8 cellular contexts compared by ENCODE assay signal in the genomic region with DNA sequence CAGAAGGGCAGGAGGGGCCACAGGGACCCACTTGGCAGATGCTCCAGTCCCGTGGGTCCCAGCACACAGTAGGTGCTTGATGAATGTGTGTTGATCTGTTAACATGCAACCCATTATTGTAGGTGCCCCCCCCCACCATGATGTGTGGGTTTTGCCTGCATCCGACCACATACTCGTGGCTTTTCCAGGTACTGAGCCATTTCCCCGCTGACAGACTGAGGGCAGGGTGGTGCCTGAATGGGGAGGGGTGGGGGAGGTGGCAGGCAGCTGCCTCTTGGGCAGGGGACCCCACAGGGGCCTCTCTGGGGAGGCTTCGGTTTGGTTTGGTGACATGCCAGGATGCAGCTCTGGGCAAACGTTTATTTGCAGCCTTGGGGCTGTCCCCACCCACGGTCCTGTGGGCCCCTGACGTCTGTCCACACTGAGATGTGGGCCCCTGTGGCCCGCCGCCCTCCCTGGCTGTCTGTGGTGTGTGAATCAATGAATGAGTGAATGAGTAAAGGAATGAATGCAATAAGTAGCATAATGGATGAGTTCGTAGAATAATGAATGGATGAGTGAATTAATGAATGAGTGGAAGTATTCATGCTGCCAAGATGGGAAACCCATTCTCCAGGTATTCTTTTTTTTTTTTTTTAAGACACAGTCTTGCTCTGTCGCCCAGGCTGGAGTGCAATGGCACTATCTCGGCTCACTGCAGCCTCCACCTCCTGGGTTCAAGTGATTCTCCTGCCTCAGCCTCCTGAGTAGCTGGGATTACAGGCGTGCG. TPM values are rescaled to one million over a fixed set of nuclear protein-coding genes. Genes with fewer than 3 reads are reported as not detected.
DNase-seq lines count a peak whose midpoint lies in the region; ATAC-seq and TF ChIP-seq lines count a peak whose summit lies in the region.

No MANE protein-coding gene starts in this region.

- no peak for TF ChIP-seq POLR2A in gastroesophageal sphincter (IDR thresholded peaks at IDR 0.05)

- no peaks in the 10 kb centered on the region for H3K36me3 ChIP-seq in CD8-positive, alpha-beta memory T cell (ENCODE audit: insufficient read depth, low read length)
- H3K36me3 ChIP-seq in gastroesophageal sphincter: no peaks in the 10 kb centered on the region

- H3K9me3 ChIP-seq in CD8-positive, alpha-beta memory T cell (ENCODE audit: low read length): no peaks in the 10 kb centered on the region
- H3K9me3 ChIP-seq in gastroesophageal sphincter: no peaks in the 10 kb centered on the region

- H3K4me3 Mint-ChIP-seq in CD8-positive, alpha-beta memory T cell: peak overlapping the region; percentile 15 to 95 (median 85)
- H3K4me3 Mint-ChIP-seq in IgD-negative memory B cell: peak overlapping the region; percentile 81 to 99 (median 94)
- H3K4me3 Mint-ChIP-seq in activated CD8-positive, alpha-beta memory T cell treated with anti-CD3 and anti-CD28 coated beads, Interleukin-2, amount 10 ng/mL, durations not matched to agents 7 days and 5 days: peak overlapping the region; percentile 91

- peaks cover 0 to 3% of the 10 kb centered on the region in 2 donors for H3K27me3 Mint-ChIP-seq in CD8-positive, alpha-beta memory T cell
- no peaks in the 10 kb centered on the region for H3K27me3 Mint-ChIP-seq in IgD-negative memory B cell
- H3K27me3 Mint-ChIP-seq in activated CD8-positive, alpha-beta memory T cell treated with anti-CD3 and anti-CD28 coated beads, Interleukin-2, amount 10 ng/mL, durations not matched to agents 7 days and 5 days: no peaks in the 10 kb centered on the region

- H3K36me3 Mint-ChIP-seq in CD8-positive, alpha-beta memory T cell: peaks cover 0 to 3% (median 0%) of the 10 kb centered on the region in 3 donors
- H3K36me3 Mint-ChIP-seq in IgD-negative memory B cell: peaks cover 1% of the 10 kb centered on the region
- peaks cover 8% of the 10 kb centered on the region for H3K36me3 Mint-ChIP-seq in activated CD8-positive, alpha-beta memory T cell treated with anti-CD3 and anti-CD28 coated beads, Interleukin-2, amount 10 ng/mL, durations not matched to agents 7 days and 5 days

- peak overlapping the region; percentile 94 to 99 (median 96) for H3K27ac Mint-ChIP-seq in CD8-positive, alpha-beta memory T cell
- H3K27ac Mint-ChIP-seq in IgD-negative memory B cell: peak overlapping the region; percentile 92 to 96 (median 94)
- peak overlapping the region; percentile 98 for H3K27ac Mint-ChIP-seq in activated CD8-positive, alpha-beta memory T cell treated with anti-CD3 and anti-CD28 coated beads, Interleukin-2, amount 10 ng/mL, durations not matched to agents 7 days and 5 days

- H3K9me3 Mint-ChIP-seq in CD8-positive, alpha-beta memory T cell: peaks cover 0 to 1% (median 0%) of the 10 kb centered on the region in 5 donors
- peaks cover 0 to 2% (median 2%) of the 10 kb centered on the region in 3 donors for H3K9me3 Mint-ChIP-seq in IgD-negative memory B cell
- no peaks in the 10 kb centered on the region for H3K9me3 Mint-ChIP-seq in activated CD8-positive, alpha-beta memory T cell treated with anti-CD3 and anti-CD28 coated beads, Interleukin-2, amount 10 ng/mL, durations not matched to agents 7 days and 5 days (ENCODE audit: low read depth)

- CTCF ChIA-PET in CD8-positive, alpha-beta memory T cell (lab: Charles Lee): interaction anchor here (1.3 to 6.5 kb wide), 3 partner anchors 10 to 15 kb away, joined by 4 to 96 read pairs (median 35); a partner anchor contains a TSS
- CTCF ChIA-PET in activated CD8-positive, alpha-beta memory T cell treated with anti-CD3 and anti-CD28 coated beads, Interleukin-2, amount 10 ng/mL, durations not matched to agents 7 days and 5 days (lab: Charles Lee): interaction anchor here (2.6 to 5.1 kb wide), 3 partner anchors 10 to 32 kb away, joined by 17 to 161 read pairs (median 29); a partner anchor contains a TSS

- no peaks in the 10 kb centered on the region for H3K27me3 ChIP-seq in CD8-positive, alpha-beta memory T cell (ENCODE audit: insufficient read depth, low read length, poor library complexity, severe bottlenecking)
- no peaks in the 10 kb centered on the region for H3K27me3 ChIP-seq in gastroesophageal sphincter

- H3K4me3 ChIP-seq in CD8-positive, alpha-beta memory T cell (ENCODE audit: low read length): peak overlapping the region; percentile 86
- H3K4me3 ChIP-seq in gastroesophageal sphincter: no peak overlapping the region

- ATAC-seq in activated CD8-positive, alpha-beta memory T cell treated with anti-CD3 and anti-CD28 coated beads, Interleukin-2, amount 10 ng/mL, durations not matched to agents 7 days and 5 days: peak; percentile 45
- ATAC-seq in gastroesophageal sphincter (no peak), HG03469 (IDR thresholded peaks at IDR 0.05; ENCODE audit: unreplicated experiment) (no peak), GM18502 (IDR thresholded peaks at IDR 0.05; ENCODE audit: poor library complexity, unreplicated experiment) (no peak)

- H3K27ac ChIP-seq in CD8-positive, alpha-beta memory T cell (ENCODE audit: low read depth, low read length): peak overlapping the region; percentile 99
- peak overlapping the region; percentile 89 to 99 (median 99) for H3K27ac ChIP-seq in gastroesophageal sphincter

- no peak for TF ChIP-seq EP300 in gastroesophageal sphincter (IDR thresholded peaks at IDR 0.05)

- peak; percentile 73 to 92 (median 81) for DNase-seq in CD8-positive, alpha-beta memory T cell
- peak; percentile 97 for DNase-seq in activated CD8-positive, alpha-beta memory T cell treated with anti-CD3 and anti-CD28 coated beads, Interleukin-2, amount 10 ng/mL, durations not matched to agents 7 days and 5 days
- peak; percentile 75 for DNase-seq in stimulated activated CD4-positive, alpha-beta T cell treated with anti-CD3 and anti-CD28 coated beads, Interleukin-4, amount 100 ng/mL, for 1 hour
- DNase-seq in dermis blood vessel endothelial cell: no peak

- H3K4me1 Mint-ChIP-seq in CD8-positive, alpha-beta memory T cell: peaks cover 48 to 72% (median 64%) of the 10 kb centered on the region in 3 donors
- peaks cover 18 to 30% (median 27%) of the 10 kb centered on the region in 3 donors for H3K4me1 Mint-ChIP-seq in IgD-negative memory B cell
- H3K4me1 Mint-ChIP-seq in activated CD8-positive, alpha-beta memory T cell treated with anti-CD3 and anti-CD28 coated beads, Interleukin-2, amount 10 ng/mL, durations not matched to agents 7 days and 5 days: peaks cover 67% of the 10 kb centered on the region

- 54 to 59% methylated on average over 2 to 11 of the region's 15 CpGs for WGBS in gastroesophageal sphincter (ENCODE audit: low coverage in 1 of 2), 2 donors

- no peak for TF ChIP-seq CTCF in gastroesophageal sphincter (IDR thresholded peaks at IDR 0.05)

- H3K4me1 ChIP-seq in CD8-positive, alpha-beta memory T cell (ENCODE audit: insufficient read depth, low read length): peaks cover 53% of the 10 kb centered on the region
- H3K4me1 ChIP-seq in gastroesophageal sphincter: peaks cover 0 to 48% (median 20%) of the 10 kb centered on the region in 3 donors

- POLR2A ChIA-PET in CD8-positive, alpha-beta memory T cell (lab: Charles Lee): interaction anchor here (0.6 to 5.0 kb wide), 4 partner anchors 10 to 32 kb away, joined by 5 to 192 read pairs (median 26); a partner anchor contains a TSS

RNA-seq across cellular contexts. Expression of a gene that starts 9.0 kb away (rescaled TPM):
- total RNA-seq in CD8-positive, alpha-beta memory T cell: 100 to 1,000 TPM; 300 to 327 TPM
- 174 TPM for polyA plus RNA-seq in CD8-positive, alpha-beta memory T cell
- 164 TPM for polyA plus RNA-seq in IgD-negative memory B cell
- total RNA-seq in activated CD8-positive, alpha-beta memory T cell treated with anti-CD3 and anti-CD28 coated beads, Interleukin-2, amount 10 ng/mL, durations not matched to agents 7 days and 5 days: 100 to 1,000 TPM; 498 to 501 TPM
- 100 to 1,000 TPM; 241 to 573 (median 297) TPM for total RNA-seq in gastroesophageal sphincter
- 122 and 173 TPM in 2 replicates for total RNA-seq in dermis blood vessel endothelial cell

RNA-seq across cellular contexts. Expression of a gene that starts 16.2 kb away (rescaled TPM):
- total RNA-seq in CD8-positive, alpha-beta memory T cell: 1 to 10 TPM; 1.3 TPM
- polyA plus RNA-seq in CD8-positive, alpha-beta memory T cell: 0.31 TPM
- polyA plus RNA-seq in IgD-negative memory B cell: 1.4 TPM
- 1 to 10 TPM; 2.2 to 3.1 TPM for total RNA-seq in activated CD8-positive, alpha-beta memory T cell treated with anti-CD3 and anti-CD28 coated beads, Interleukin-2, amount 10 ng/mL, durations not matched to agents 7 days and 5 days
- 1 to 10 TPM in 2 of 4 donors, under 1 TPM in 2; 0.27 to 4.4 (median 1.3) TPM for total RNA-seq in gastroesophageal sphincter
- total RNA-seq in dermis blood vessel endothelial cell: under 0.01 and 0.17 TPM in 2 replicates

RNA-seq across cellular contexts. Expression of a gene that starts 32.4 kb away (rescaled TPM):
- 100 to 1,000 TPM; 351 to 373 TPM for total RNA-seq in CD8-positive, alpha-beta memory T cell
- polyA plus RNA-seq in CD8-positive, alpha-beta memory T cell: 154 TPM
- 137 TPM for polyA plus RNA-seq in IgD-negative memory B cell
- 100 to 1,000 TPM; 209 to 236 TPM for total RNA-seq in activated CD8-positive, alpha-beta memory T cell treated with anti-CD3 and anti-CD28 coated beads, Interleukin-2, amount 10 ng/mL, durations not matched to agents 7 days and 5 days
- total RNA-seq in gastroesophageal sphincter (100 to 1,000 TPM in 1 of 4 donors, 10 to 100 TPM in 3; 81.2 to 116 (median 94.5) TPM), dermis blood vessel endothelial cell (88.5 and 185 TPM in 2 replicates)

RNA-seq across cellular contexts. Expression of a gene that starts 50.0 kb away (rescaled TPM):
- 10 to 100 TPM; 27.3 to 27.7 TPM for total RNA-seq in CD8-positive, alpha-beta memory T cell
- polyA plus RNA-seq in CD8-positive, alpha-beta memory T cell: 12.2 TPM
- 8.4 TPM for polyA plus RNA-seq in IgD-negative memory B cell
- total RNA-seq in activated CD8-positive, alpha-beta memory T cell treated with anti-CD3 and anti-CD28 coated beads, Interleukin-2, amount 10 ng/mL, durations not matched to agents 7 days and 5 days: 10 to 100 TPM; 35.5 to 44.7 TPM
- total RNA-seq in gastroesophageal sphincter: 10 to 100 TPM; 15.0 to 38.2 (median 23.1) TPM
- total RNA-seq in dermis blood vessel endothelial cell: 28.2 and 29.6 TPM in 2 replicates
